Comparison of ENCODE assay signal across 16 cellular contexts in the genomic region with DNA sequence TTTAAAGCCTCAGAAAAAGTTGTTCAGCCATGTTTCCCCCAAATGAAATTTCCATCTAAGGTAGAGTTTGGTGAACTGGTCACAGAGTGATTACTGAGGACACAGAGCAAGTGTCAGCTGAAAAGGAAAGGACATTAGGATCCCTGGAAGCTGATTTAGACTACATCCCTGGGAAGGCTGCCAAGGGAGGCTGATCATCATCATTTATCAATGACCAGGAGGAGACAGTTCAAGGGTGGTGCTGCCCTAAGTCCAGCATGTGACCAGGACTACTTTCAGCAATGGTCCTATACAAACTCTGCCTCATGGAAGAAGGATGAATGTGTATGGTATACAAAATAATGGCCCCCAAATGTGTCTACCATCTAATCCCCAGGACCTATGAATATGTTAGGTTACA.
"Had no signal": no experiment of that assay in that cellular context is flagged by ENCODE, and none has a peak within 500 bp of the region (broad histone marks: within the 10 kb centered on the region; RNA-seq: fewer than 3 reads in every experiment).

No MANE protein-coding gene starts in this region.

- H3K4me3 ChIP-seq: coronary artery, left lung, spleen, upper lobe of right lung had no signal

- ATAC-seq: left lung; stimulated activated naive CD8-positive, alpha-beta T cell treated with anti-CD3 and anti-CD28 coated beads, Interleukin-15, Interleukin-2, amounts not matched to agents 100 U/mL and 50 U/mL, for 24 hours; upper lobe of right lung had no signal

- H3K9me3 ChIP-seq: left lung, spleen, upper lobe of right lung had no signal

- H3K27ac ChIP-seq: coronary artery, left lung, spleen, upper lobe of right lung had no signal

- H3K27me3 ChIP-seq: left lung, spleen, upper lobe of right lung had no signal

- H3K36me3 ChIP-seq: left lung, spleen, upper lobe of right lung had no signal

- DNase-seq: activated B cell treated with CpG ODN at 0.5 μM for 24 hours; activated CD4-positive, alpha-beta T cell treated with anti-CD3 and anti-CD28 coated beads for 4 hours; activated CD4-positive, alpha-beta T cell treated with anti-CD3 and anti-CD28 coated beads, Interleukin-2, amount 50 U/mL, for 48 hours; activated naive CD4-positive, alpha-beta T cell treated with anti-CD3 and anti-CD28 coated beads for 36 hours; activated naive CD8-positive, alpha-beta T cell treated with anti-CD3 and anti-CD28 coated beads, Interleukin-2, amount 10 ng/mL, durations not matched to agents 7 days and 5 days; activated T-cell treated with anti-CD3 and anti-CD28 coated beads, Interleukin-2, amount 50 U/mL, for 48 hours; cerebellar nuclear complex; left lung; nucleus accumbens; posterior cingulate gyrus; spleen; stimulated activated CD4-positive, alpha-beta T cell treated with anti-CD3 and anti-CD28 coated beads, Interleukin-4, amount 100 ng/mL, for 24 hours; stimulated activated naive CD8-positive, alpha-beta T cell treated with anti-CD3 and anti-CD28 coated beads, Interleukin-15, Interleukin-2, amounts not matched to agents 100 U/mL and 50 U/mL, for 24 hours; T-helper 9 cell; upper lobe of right lung had no signal
